12 cellular contexts compared by ENCODE assay signal in genomic region chr16:88566158-88566557, GRCh38. TPM values are rescaled to one million over a fixed set of nuclear protein-coding genes. Genes with fewer than 3 reads are reported as not detected.
DNase-seq lines count a peak whose midpoint lies in the region; ATAC-seq and TF ChIP-seq lines count a peak whose summit lies in the region.
"Had no signal": no experiment of that assay in that cellular context is flagged by ENCODE, and none has a peak within 500 bp of the region (broad histone marks: within the 10 kb centered on the region; RNA-seq: fewer than 3 reads in every experiment).

No MANE protein-coding gene starts in this region.

- ATAC-seq in CD8-positive, alpha-beta T cell: no peak

- peaks cover 2% of the 10 kb centered on the region for H3K36me3 Mint-ChIP-seq in CD8-positive, alpha-beta T cell

- no peak for TF ChIP-seq CTCF in HEK293 (tag by site-specific recombination; IDR thresholded peaks at IDR 0.05)
- TF ChIP-seq CTCF in CD8-positive, alpha-beta T cell (IDR thresholded peaks at IDR 0.05): no peak

- peak; percentile 84 to 90 for DNase-seq in activated CD4-positive, alpha-beta T cell treated with anti-CD3 and anti-CD28 coated beads, Interleukin-2, amount 50 U/mL, for 48 hours
- DNase-seq in fibroblast of peridontal ligament (ENCODE audit: extremely low read depth) (peak; percentile 40), NOMO-1 (lab: John Stamatoyannopoulos, UW; ENCODE audit: unreplicated experiment in 2 of 2) (no peak), NCI-H69 (lab: John Stamatoyannopoulos, UW) (no peak), DMS114 treated with DMSO at 0.1 percent for 48 hours (lab: John Stamatoyannopoulos, UW; ENCODE audit: unreplicated experiment) (no peak)
- peak; percentile 25 to 85 (median 63) for DNase-seq in stimulated activated CD4-positive, alpha-beta T cell treated with anti-CD3 and anti-CD28 coated beads, TNF-alpha, amount 100 ng/mL, for 24 hours (ENCODE audit: low read depth in 3 of 3)
- DNase-seq in CD8-positive, alpha-beta T cell: no peak
- DNase-seq: erythroblast, MM.1S, RPMI8226 had no signal

- H3K27me3 Mint-ChIP-seq in CD8-positive, alpha-beta T cell (ENCODE audit: low read depth): no peaks in the 10 kb centered on the region

- POLR2A ChIA-PET in HEK293 (lab: Yijun Ruan, JAX): interaction anchor here (0.6 kb wide), 1 partner anchor 597 kb away, joined by 3 read pairs; no protein-coding TSS in a partner anchor
- POLR2A ChIA-PET in CD8-positive, alpha-beta T cell (lab: Charles Lee): no interaction called here

- no peak overlapping the region for H3K27ac ChIP-seq in HEK293 (ENCODE audit: extremely low read depth, low read depth, low read length)
- H3K27ac ChIP-seq in CD8-positive, alpha-beta T cell (ENCODE audit: low read depth, low read length): no peak overlapping the region

- intact Hi-C loops in CD8-positive, alpha-beta T cell (cut with DNase I, micrococcal nuclease): no loop called here

- H3K9me3 Mint-ChIP-seq in CD8-positive, alpha-beta T cell: no peaks in the 10 kb centered on the region
- H3K9me3 Mint-ChIP-seq: activated T-helper 2 cell treated with anti-CD3 and anti-CD28 coated beads, Interferon-gamma antibody, Interleukin-2, Interleukin-4, amounts not matched to agents 10 μg/mL and 5 μg/mL and 100 μg/mL, durations not matched to agents 14 hours and 24 hours and 36 hours had no signal

- no peaks in the 10 kb centered on the region for H3K9me3 ChIP-seq in HEK293 (ENCODE audit: control insufficient read depth, insufficient read depth, low read depth, low read length)
- H3K9me3 ChIP-seq in CD8-positive, alpha-beta T cell (ENCODE audit: low read length): no peaks in the 10 kb centered on the region

- no peak overlapping the region for H3K4me3 Mint-ChIP-seq in CD8-positive, alpha-beta T cell

- H3K4me1 ChIP-seq in HEK293 (ENCODE audit: control insufficient read depth, insufficient read depth, low read length): no peaks in the 10 kb centered on the region
- peaks cover 15% of the 10 kb centered on the region for H3K4me1 ChIP-seq in CD8-positive, alpha-beta T cell (ENCODE audit: insufficient read depth, low read length)

- CTCF ChIA-PET in HEK293 (lab: Yijun Ruan, JAX): interaction anchor here (0.7 to 0.8 kb wide), 2 partner anchors 131 to 434 kb away, joined by 3 to 4 read pairs; no protein-coding TSS in a partner anchor
- CTCF ChIA-PET in CD8-positive, alpha-beta T cell (lab: Charles Lee): interaction anchor here (0.6 to 1.4 kb wide), 4 partner anchors 11 to 127 kb away, joined by 3 to 5 read pairs (median 3); no protein-coding TSS in a partner anchor

- no peaks in the 10 kb centered on the region for H3K36me3 ChIP-seq in HEK293 (ENCODE audit: control insufficient read depth in 2 of 2, insufficient read depth in 1 of 2, low read length in 2 of 2)
- no peaks in the 10 kb centered on the region for H3K36me3 ChIP-seq in CD8-positive, alpha-beta T cell (ENCODE audit: insufficient read depth, low read length)

- no peak overlapping the region for H3K27ac Mint-ChIP-seq in CD8-positive, alpha-beta T cell
- H3K27ac Mint-ChIP-seq: activated T-helper 2 cell treated with anti-CD3 and anti-CD28 coated beads, Interferon-gamma antibody, Interleukin-2, Interleukin-4, amounts not matched to agents 10 μg/mL and 5 μg/mL and 100 μg/mL, durations not matched to agents 14 hours and 24 hours and 36 hours had no signal

- peaks cover 16% of the 10 kb centered on the region for H3K4me1 Mint-ChIP-seq in CD8-positive, alpha-beta T cell (ENCODE audit: low read depth)

- H3K27me3 ChIP-seq in CD8-positive, alpha-beta T cell (ENCODE audit: insufficient read depth, low read length): no peaks in the 10 kb centered on the region

- no peak overlapping the region for H3K4me3 ChIP-seq in HEK293 (ENCODE audit: low read depth, low read length)
- H3K4me3 ChIP-seq in CD8-positive, alpha-beta T cell (ENCODE audit: low read depth, low read length): no peak overlapping the region

TF ChIP-seq in HEK293, 187 proteins besides CTCF, POLR2A, EP300 and RAD21:
- TF ChIP-seq KLF10 (tag by site-specific recombination; IDR thresholded peaks at IDR 0.05) (0 out of 2 replicates have a peak, but pooled peaks have one; percentile 21), KLF9 (tag by site-specific recombination; IDR thresholded peaks at IDR 0.05; ENCODE audit: low read depth) (peak; percentile 60), EGR2 (tag by site-specific recombination; IDR thresholded peaks at IDR 0.05; ENCODE audit: low read depth) (peak; percentile 64; the same call in 1 of the 2 replicates), ZFHX2 (tag by site-specific recombination; conservative IDR thresholded peaks at IDR 0.05) (peak; percentile 53; the same call in 1 of the 2 replicates), ZNF155 (tag by site-specific recombination; IDR thresholded peaks at IDR 0.05) (no peak), ZNF138 (tag by site-specific recombination; IDR thresholded peaks at IDR 0.05; ENCODE audit: borderline replicate concordance) (no peak)

RNA-seq across cellular contexts. Expression of gene ZC3H18, which starts 4.0 kb away (rescaled TPM):
- 100 to 1,000 TPM; 140 to 149 TPM for total RNA-seq in CD8-positive, alpha-beta T cell

Comparison
In these comparisons a context has a peak if more than half of its experiments do, and no peak if none do; other contexts are left out.
1. DNase-seq: peak in activated CD4-positive, alpha-beta T cell treated with anti-CD3 and anti-CD28 coated beads, Interleukin-2, amount 50 U/mL, for 48 hours (2 of 2), fibroblast of peridontal ligament (single experiment) and stimulated activated CD4-positive, alpha-beta T cell treated with anti-CD3 and anti-CD28 coated beads, TNF-alpha, amount 100 ng/mL, for 24 hours (3 of 3); none in NOMO-1 (0 of 2), NCI-H69 (single experiment), DMS114 treated with DMSO at 0.1 percent for 48 hours (single experiment) and CD8-positive, alpha-beta T cell (0 of 7).